ENCODE assay signal across 13 cellular contexts in the genomic region with DNA sequence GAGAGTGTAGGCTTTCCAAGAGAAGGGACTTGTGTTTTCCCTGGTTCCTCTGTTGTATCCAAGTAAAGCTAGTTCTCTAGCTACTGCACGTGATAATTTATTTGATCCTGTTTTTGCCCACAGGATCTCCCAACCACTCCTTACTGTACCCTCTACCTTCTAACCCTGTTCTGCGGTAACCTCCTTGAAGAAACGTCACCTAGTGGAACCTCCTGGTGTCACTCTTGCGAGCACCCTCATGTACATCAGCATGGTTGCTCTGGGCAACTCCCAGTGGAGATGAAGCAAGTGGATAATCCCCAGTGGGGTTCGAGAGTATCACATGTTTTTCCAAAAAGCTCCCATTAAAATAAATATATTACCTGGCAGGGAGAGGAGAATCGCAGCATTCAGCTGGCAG.
DNase-seq lines count a peak whose midpoint lies in the region; ATAC-seq and TF ChIP-seq lines count a peak whose summit lies in the region.
"Had no signal": no experiment of that assay in that cellular context is flagged by ENCODE, and none has a peak within 500 bp of the region (broad histone marks: within the 10 kb centered on the region; RNA-seq: fewer than 3 reads in every experiment).

No MANE protein-coding gene starts in this region.

- H3K4me3 Mint-ChIP-seq in activated T-cell treated with anti-CD3 and anti-CD28 coated beads, Interleukin-2, amount 50 U/mL, for 4 hours: peak overlapping the region; percentile 64
- H3K4me3 Mint-ChIP-seq in T-cell (peak overlapping the region in 1 of 3 donors; percentile 37), memory B cell (peak overlapping the region; percentile 67), chondrocyte (ENCODE audit: unreplicated experiment) (no peak overlapping the region)

- no peak for DNase-seq in activated T-cell treated with anti-CD3 and anti-CD28 coated beads, Interleukin-2, amount 50 U/mL, for 4 hours
- no peak for DNase-seq in activated T-cell treated with anti-CD3 and anti-CD28 coated beads, Interleukin-2, amount 50 U/mL, for 48 hours
- DNase-seq in GM13977 (ENCODE audit: low spot score): no peak
- no peak for DNase-seq in T-cell
- no peak for DNase-seq in memory B cell (ENCODE audit: low spot score in 2 of 2)
- no peak for DNase-seq in effector CD4-positive, alpha-beta T cell
- no peak for DNase-seq in amygdala (lab: John Stamatoyannopoulos, UW)
- no peak for DNase-seq in chondrocyte (ENCODE audit: low spot score)
- DNase-seq: amniotic stem cell, NCI-H1930, NCI-H524 treated with DMSO at 0.1 percent for 48 hours, psoas muscle, stomach had no signal

- CTCF ChIA-PET in T-cell (lab: Charles Lee): interaction anchor here in 1 of 2 donors (0.6 to 1.2 kb wide), 5 partner anchors 9 to 249 kb away, joined by 3 to 7 read pairs (median 4); no protein-coding TSS in a partner anchor

- POLR2A ChIA-PET in T-cell (lab: Charles Lee): interaction anchor here in 1 of 2 donors (0.6 kb wide), 1 partner anchor 551 kb away, joined by 3 read pairs; no protein-coding TSS in a partner anchor

- in situ Hi-C loops in GM13977 (cut with MboI; ENCODE audit: low pct_unique_long_range_greater_than_20kb, low sequenced_read_pairs, unreplicated experiment): loop anchor here (25.0 kb wide), 1 partner anchor 183 kb away; no protein-coding TSS in a partner anchor

- peak; percentile 41 for TF ChIP-seq CTCF in GM13977 (IDR thresholded peaks at IDR 0.05; ENCODE audit: extremely low read depth, insufficient read depth, missing control alignments)
- no peak for TF ChIP-seq CTCF in chondrocyte (IDR thresholded peaks at IDR 0.05)

- H3K27me3 Mint-ChIP-seq in activated T-cell treated with anti-CD3 and anti-CD28 coated beads, Interleukin-2, amount 50 U/mL, for 4 hours (ENCODE audit: low read depth): peaks cover 8% of the 10 kb centered on the region
- H3K27me3 Mint-ChIP-seq in T-cell (peaks cover 4 to 5% of the 10 kb centered on the region in 2 donors), memory B cell (peaks cover 3% of the 10 kb centered on the region), chondrocyte (ENCODE audit: low read depth) (peaks cover 12% of the 10 kb centered on the region)

- H3K4me1 Mint-ChIP-seq in activated T-cell treated with anti-CD3 and anti-CD28 coated beads, Interleukin-2, amount 50 U/mL, for 4 hours (ENCODE audit: low read depth): peaks cover 41% of the 10 kb centered on the region
- H3K4me1 Mint-ChIP-seq in T-cell: peaks cover 35 to 42% (median 36%) of the 10 kb centered on the region in 3 donors
- peaks cover 20% of the 10 kb centered on the region for H3K4me1 Mint-ChIP-seq in memory B cell
- H3K4me1 Mint-ChIP-seq in chondrocyte (ENCODE audit: low read depth): peaks cover 20% of the 10 kb centered on the region

- no peaks in the 10 kb centered on the region for H3K9me3 Mint-ChIP-seq in activated T-cell treated with anti-CD3 and anti-CD28 coated beads, Interleukin-2, amount 50 U/mL, for 4 hours
- H3K9me3 Mint-ChIP-seq in T-cell (no peaks in the 10 kb centered on the region), memory B cell (no peaks in the 10 kb centered on the region), chondrocyte (ENCODE audit: low read depth) (no peaks in the 10 kb centered on the region)

- peak overlapping the region; percentile 76 to 90 for H3K27ac Mint-ChIP-seq in T-cell
- H3K27ac Mint-ChIP-seq in memory B cell: no peak overlapping the region
- no peak overlapping the region for H3K27ac Mint-ChIP-seq in chondrocyte (ENCODE audit: unreplicated experiment)

- ATAC-seq in activated T-cell treated with anti-CD3 and anti-CD28 coated beads, Interleukin-2, amount 50 U/mL, for 4 hours: no peak
- ATAC-seq in T-cell (replicated peaks in 1 of 4) (no peak), memory B cell (ENCODE audit: low read depth) (peak; percentile 41)
- ATAC-seq: psoas muscle had no signal

- no peaks in the 10 kb centered on the region for H3K36me3 Mint-ChIP-seq in activated T-cell treated with anti-CD3 and anti-CD28 coated beads, Interleukin-2, amount 50 U/mL, for 4 hours (ENCODE audit: insufficient read depth)
- H3K36me3 Mint-ChIP-seq in T-cell (no peaks in the 10 kb centered on the region), memory B cell (no peaks in the 10 kb centered on the region), chondrocyte (ENCODE audit: low read depth) (peaks cover 2% of the 10 kb centered on the region)

Comparison
In these comparisons a context has a peak if more than half of its experiments do, and no peak if none do; other contexts are left out.
1. H3K27ac Mint-ChIP-seq: peak in T-cell (2 of 2); none in memory B cell (single experiment) and chondrocyte (single experiment).